Comparison of ENCODE assay signal across 14 cellular contexts in genomic region chr1:101040666-101041065, GRCh38. TPM values are rescaled to one million over a fixed set of nuclear protein-coding genes. Genes with fewer than 3 reads are reported as not detected.
DNase-seq lines count a peak whose midpoint lies in the region; ATAC-seq, FAIRE-seq and TF ChIP-seq lines count a peak whose summit lies in the region.
"Had no signal": no experiment of that assay in that cellular context is flagged by ENCODE, and none has a peak within 500 bp of the region (broad histone marks: within the 10 kb centered on the region; RNA-seq: fewer than 3 reads in every experiment).

No MANE protein-coding gene starts in this region.

- H2BK12ac ChIP-seq in neuronal stem cell (ENCODE audit: low read length): no peak overlapping the region

- H2BK120ac ChIP-seq in neuronal stem cell (ENCODE audit: low read depth, low read length): no peak overlapping the region

- H3K23ac ChIP-seq in neuronal stem cell (ENCODE audit: low read depth, low read length, poor library complexity): no peak overlapping the region

- 100% methylated on average over 2 of the region's 2 CpGs for WGBS in K562 (ENCODE audit: insufficient coverage, low coverage, missing lambda C conversion rate)
- WGBS in neuronal stem cell (ENCODE audit: extremely low coverage in 2 of 2, insufficient read length in 2 of 2, insufficient replicate concordance in 1 of 2), 2 donors: no CpG with 5 or more reads among the region's 2 CpGs

- no peaks in the 10 kb centered on the region for H3K9me1 ChIP-seq in K562 (ENCODE audit: control insufficient read depth, insufficient read depth, low read length)

- intact Hi-C loops in K562 (cut with micrococcal nuclease): no loop called here

- H3K9me3 ChIP-seq in K562 (replicated peaks; ENCODE audit: control insufficient read depth, insufficient read depth, low read depth, low read length) (peaks cover 17% of the 10 kb centered on the region), neuronal stem cell (replicated peaks in 1 of 2; ENCODE audit: control insufficient read depth in 2 of 2, insufficient read depth in 1 of 2, low read depth in 1 of 2, low read length in 2 of 2) (peaks cover 12 to 31% of the 10 kb centered on the region in 2 donors)

- H3K4me3 ChIP-seq in K562 (no peak overlapping the region), neuronal stem cell (ENCODE audit: low read length in 2 of 2) (no peak overlapping the region)
- H3K4me3 ChIP-seq: GM12878 had no signal

- no peak overlapping the region for H3K18ac ChIP-seq in neuronal stem cell (ENCODE audit: low read length)

- H3K27ac ChIP-seq in K562 (ENCODE audit: extremely low read depth, low read depth, low read length): no peak overlapping the region
- H3K27ac ChIP-seq in neuronal stem cell (replicated peaks; ENCODE audit: low read length): no peak overlapping the region

- H2BK5ac ChIP-seq in neuronal stem cell (ENCODE audit: low read length): peak overlapping the region; percentile 53

- FAIRE-seq in GM12891 (lab: Jason Lieb, UNC) (peak; percentile 9), K562 (lab: Jason Lieb, UNC) (no peak)
- FAIRE-seq: A204.1, GM12878, HepG2, HTR-8/SVneo had no signal

- no peak overlapping the region for H3K14ac ChIP-seq in neuronal stem cell (ENCODE audit: low read length)

- H3K79me1 ChIP-seq in neuronal stem cell (ENCODE audit: low read depth, low read length): peaks cover 5% of the 10 kb centered on the region

- TF ChIP-seq CTCF in K562 (IDR thresholded peaks at IDR 0.05 in 2 of 3, conservative IDR thresholded peaks at IDR 0.05 in 1 of 3; ENCODE audit: insufficient read depth in 2 of 3, low read depth in 1 of 3, low read length in 3 of 3): no peak

- no peak for TF ChIP-seq RAD21 in K562 (CRISPR knock-in tag; conservative IDR thresholded peaks at IDR 0.05 in 1 of 2, IDR thresholded peaks at IDR 0.05 in 1 of 2)

- H3K9ac ChIP-seq in K562 (ENCODE audit: insufficient read depth in 1 of 2, low read depth in 2 of 2, low read length in 2 of 2) (no peak overlapping the region), neuronal stem cell (ENCODE audit: low read depth, low read length, poor library complexity) (peak overlapping the region; percentile 12)

- no peak for TF ChIP-seq EP300 in K562 (IDR thresholded peaks at IDR 0.05; ENCODE audit: low read length)

- peaks cover 11% of the 10 kb centered on the region; the same call in 1 of the 3 replicates for H3K79me2 ChIP-seq in K562 (ENCODE audit: control insufficient read depth, insufficient read depth, low read length)

- no peak for ATAC-seq in K562
- ATAC-seq: GM12878, HepG2 had no signal

- H2AFZ ChIP-seq in K562 (ENCODE audit: low read depth, low read length) (no peak overlapping the region), neuronal stem cell (ENCODE audit: low read length) (no peak overlapping the region)

- no peak overlapping the region for H4K91ac ChIP-seq in neuronal stem cell (ENCODE audit: low read depth, low read length, poor library complexity)

- POLR2A ChIA-PET in K562 (lab: Yijun Ruan, JAX): no interaction called here

- H3K4me1 ChIP-seq in K562 (replicated peaks in 1 of 2; ENCODE audit: control insufficient read depth in 2 of 2, insufficient read depth in 2 of 2, low read length in 2 of 2): no peaks in the 10 kb centered on the region
- peaks cover 0 to 3% of the 10 kb centered on the region in 2 donors for H3K4me1 ChIP-seq in neuronal stem cell (ENCODE audit: control insufficient read depth in 2 of 2, insufficient read depth in 1 of 2, low read depth in 1 of 2, low read length in 2 of 2)

- no peak overlapping the region for H4K8ac ChIP-seq in neuronal stem cell (ENCODE audit: low read depth, low read length)

- BruUV-seq in K562 (replicated peaks; lab: Mats Ljungman, UMichigan): no TSS peak

- no peaks in the 10 kb centered on the region for H4K20me1 ChIP-seq in K562 (replicated peaks; ENCODE audit: control insufficient read depth, insufficient read depth, low read length)

- DNase-seq in GM12891 (ENCODE audit: insufficient read length, low spot score) (no peak), K562 (ENCODE audit: extremely low read depth in 1 of 4, low spot score in 3 of 4) (no peak), neuronal stem cell (ENCODE audit: low spot score) (no peak), NCI-H2196 treated with DMSO at 0.1 percent for 48 hours (lab: John Stamatoyannopoulos, UW; ENCODE audit: unreplicated experiment) (no peak), NCI-H1694 treated with DMSO at 0.1 percent for 48 hours (lab: John Stamatoyannopoulos, UW) (no peak), cerebellum (ENCODE audit: low spot score) (no peak)
- DNase-seq in activated naive CD4-positive, alpha-beta T cell treated with Interleukin-2 at 50 U/mL for 16 hours: no peak
- DNase-seq: CD8-positive, alpha-beta memory T cell; GOT3; H9 had no signal

- no peak overlapping the region for H3K4ac ChIP-seq in neuronal stem cell (ENCODE audit: low read length)

- no peak overlapping the region for H2AK5ac ChIP-seq in neuronal stem cell (ENCODE audit: low read depth, low read length)

- no peaks in the 10 kb centered on the region for H3K27me3 ChIP-seq in K562 (ENCODE audit: control insufficient read depth in 2 of 2, insufficient read depth in 2 of 2, low read length in 2 of 2)
- no peaks in the 10 kb centered on the region for H3K27me3 ChIP-seq in neuronal stem cell (ENCODE audit: control insufficient read depth in 3 of 3, insufficient read depth in 3 of 3, low read depth in 1 of 3, low read length in 3 of 3)

- H3K4me2 ChIP-seq in K562 (ENCODE audit: insufficient read depth, low read length): no peak overlapping the region
- H3K4me2 ChIP-seq in neuronal stem cell (ENCODE audit: insufficient read depth, low read length, poor library complexity, severe bottlenecking): no peak overlapping the region

- TF ChIP-seq POLR2A in GM12891 (IDR thresholded peaks at IDR 0.05; ENCODE audit: low read depth, low read length): no peak
- no peak for TF ChIP-seq POLR2A in K562 (conservative IDR thresholded peaks at IDR 0.05)

- CTCF ChIA-PET in K562 (lab: Yijun Ruan, JAX; ENCODE audit: low intra/inter-chr PET ratio): no interaction called here

- in situ Hi-C loops in K562 (cut with MboI): no loop called here

- no peak overlapping the region for H2BK15ac ChIP-seq in neuronal stem cell (ENCODE audit: low read length)

- peaks cover 38% of the 10 kb centered on the region for H3K36me3 ChIP-seq in K562 (ENCODE audit: control insufficient read depth, insufficient read depth, low read length)
- H3K36me3 ChIP-seq in neuronal stem cell (replicated peaks in 1 of 2; ENCODE audit: control insufficient read depth in 2 of 2, insufficient read depth in 2 of 2, low read length in 2 of 2): peaks cover 8 to 18% of the 10 kb centered on the region in 2 donors

TF ChIP-seq in GM12891, 5 proteins besides CTCF, POLR2A, EP300 and RAD21:
- TF ChIP-seq TAF1 (IDR thresholded peaks at IDR 0.05; ENCODE audit: low read depth, low read length) (no peak), PAX5 (IDR thresholded peaks at IDR 0.05; ENCODE audit: insufficient read depth, low read length, severe bottlenecking) (no peak)

TF ChIP-seq in K562, 482 proteins besides CTCF, POLR2A, EP300 and RAD21:
- TF ChIP-seq BDP1 (IDR thresholded peaks at IDR 0.05; ENCODE audit: insufficient read depth, insufficient read length): no peak
- peak; percentile 28; the same call in 1 of the 2 replicates for TF ChIP-seq TRIM28 (IDR thresholded peaks at IDR 0.05)
- peak; percentile 83 for TF ChIP-seq ZFP36 (IDR thresholded peaks at IDR 0.05; ENCODE audit: low read depth, low read length, partially characterized antibody)
- no peak for TF ChIP-seq ZNF316 (IDR thresholded peaks at IDR 0.05)
- TF ChIP-seq CBX5 (IDR thresholded peaks at IDR 0.05; ENCODE audit: borderline replicate concordance, low read depth): peak; percentile 78

RNA-seq across cellular contexts. Expression of gene DPH5, which starts 15.1 kb away (rescaled TPM):
- polyA plus RNA-seq in GM12891 (2012; ENCODE audit: low read depth, missing spikeins): 52.4 TPM
- total RNA-seq in K562 (2011; cell fraction: chromatin; rRNA removed; ENCODE audit: low replicate concordance): 39.8 and 53.6 TPM in 2 replicates
- 31.2 and 32.4 TPM in 2 replicates for total RNA-seq in K562 (2011; cell fraction: nucleolus; rRNA removed)
- total RNA-seq in K562 (2011; cell fraction: nucleoplasm; rRNA removed): 50.4 and 76.4 TPM in 2 replicates
- total RNA-seq in K562 (2014; rRNA removed) (33.8 and 37.6 TPM in 2 replicates), K562 (2014; rRNA removed; fragmentation: Illumina TruSeq; extraction: Trizol) (94.7 and 97.2 TPM in 2 replicates), K562 (2015; rRNA removed; fragmentation: Illumina TruSeq; extraction: Trizol) (63.3 and 71.0 TPM in 2 replicates), K562 (2021) (66.2 and 66.6 TPM in 2 replicates), cerebellum (27.7 TPM)
- polyA plus RNA-seq in K562 (2011; rRNA removed) (136 and 159 TPM in 2 replicates), K562 (2014; fragmentation: Illumina TruSeq; extraction: Trizol) (74.3 and 89.7 TPM in 2 replicates), K562 (2014; fragmentation: Nextera tagmentation; extraction: Ambion mirVana) (100 to 1,000 TPM; 121 to 152 TPM), K562 (2014; rRNA removed) (68.2 and 88.8 TPM in 2 replicates)
- 53.4 and 114 TPM in 2 replicates for polyA plus RNA-seq in K562 (2011; cell fraction: cytosol; rRNA removed)
- polyA plus RNA-seq in K562 (2011; cell fraction: nucleus; rRNA removed): 33.1 and 52.9 TPM in 2 replicates
- 55.0 and 75.1 TPM in 2 replicates for polyA plus RNA-seq in K562 (2012)
- polyA minus RNA-seq in K562 (2011; rRNA and poly(A)+ RNA removed): 60.9 and 68.3 TPM in 2 replicates
- 18.3 and 19.9 TPM in 2 replicates for polyA minus RNA-seq in K562 (2011; cell fraction: cytosol; rRNA and poly(A)+ RNA removed)
- 20.3 and 38.9 TPM in 2 replicates for polyA minus RNA-seq in K562 (2011; cell fraction: nucleus; rRNA and poly(A)+ RNA removed)
- 78.9 TPM for polyA plus RNA-seq in neuronal stem cell (2013, experiment 1 of 2)
- polyA plus RNA-seq in neuronal stem cell (2013, experiment 2 of 2): 76.5 TPM
